In genomic region chr15:69452702-69453513, GRCh38 we compare ENCODE assay signal across 8 cellular contexts. TPM values are rescaled to one million over a fixed set of nuclear protein-coding genes. Genes with fewer than 3 reads are reported as not detected.
A peak's percentile ranks its signal among the peaks of the same experiment; 100 is the strongest.
DNase-seq lines count a peak whose midpoint lies in the region; ATAC-seq, FAIRE-seq and TF ChIP-seq lines count a peak whose summit lies in the region.

TSS of gene RPLP1 (plus strand) at chr15:69452818. CDS start at chr15:69452949, 131 bp downstream.

- peak within 1 kb of the TSS; percentile 92 for H3K27ac ChIP-seq in keratinocyte (ENCODE audit: control insufficient read depth, insufficient read depth, low read length)

- peak within 1 kb of the TSS; percentile 97 to 100 (median 99) for H3K4me3 ChIP-seq in keratinocyte (ENCODE audit: control insufficient read depth in 2 of 3, extremely low read depth in 1 of 3, insufficient read depth in 2 of 3, low read depth in 1 of 3, low read length in 3 of 3)

- dilution Hi-C loops in keratinocyte (cut with MboI; ENCODE audit: extremely low pct_ligation_motif_present, low sequenced_read_pairs): no loop called here

- peak within 1 kb of the TSS; percentile 99 for H2AFZ ChIP-seq in keratinocyte (ENCODE audit: control insufficient read depth, low read length)

- ATAC-seq in GM18909 (IDR thresholded peaks at IDR 0.05; ENCODE audit: poor library complexity, unreplicated experiment): peak; percentile 82
- peak; percentile 78 for ATAC-seq in HG03175 (IDR thresholded peaks at IDR 0.05; ENCODE audit: unreplicated experiment)

- peaks cover 32% of the 10 kb centered on the region for H4K20me1 ChIP-seq in keratinocyte (ENCODE audit: control insufficient read depth, extremely low read depth, insufficient read depth, low read length)

- FAIRE-seq in keratinocyte (lab: Jason Lieb, UNC): no peak

- peak within 1 kb of the TSS; percentile 97 for H3K9ac ChIP-seq in keratinocyte (ENCODE audit: control insufficient read depth, extremely low read depth, insufficient read depth, low read length)

- H3K9me3 ChIP-seq in keratinocyte (ENCODE audit: control insufficient read depth, low read depth, low read length): no peaks in the 10 kb centered on the region

- H3K79me2 ChIP-seq in keratinocyte (ENCODE audit: control insufficient read depth, insufficient read depth, low read length): peaks cover 30% of the 10 kb centered on the region

- TF ChIP-seq CTCF in keratinocyte (optimal IDR thresholded peaks at IDR 0.05 in 1 of 3, IDR thresholded peaks at IDR 0.05 in 1 of 3, conservative IDR thresholded peaks at IDR 0.05 in 1 of 3; ENCODE audit: extremely low read depth in 1 of 3, insufficient read depth in 2 of 3, low read length in 3 of 3): peak in 1 of 3 experiments; percentile 9

- peaks cover 13% of the 10 kb centered on the region for H3K9me1 ChIP-seq in keratinocyte (ENCODE audit: control insufficient read depth, extremely low read depth, insufficient read depth, low read length)

- peak; percentile 99 for DNase-seq in AG08395 (ENCODE audit: low spot score)
- peak; percentile 78 to 96 for DNase-seq in NCI-H446 (lab: John Stamatoyannopoulos, UW)
- peak; percentile 94 for DNase-seq in activated CD4-positive, CD25-positive, alpha-beta regulatory T cell treated with anti-CD3 and anti-CD28 coated beads, Interleukin-2, amount 50 U/mL, for 72 hours
- peak; percentile 31 to 61 for DNase-seq in cerebellar nuclear complex (lab: John Stamatoyannopoulos, UW)
- DNase-seq in keratinocyte (ENCODE audit: low read depth, low spot score): no peak
- DNase-seq in stimulated activated CD4-positive, alpha-beta T cell treated with anti-CD3 and anti-CD28 coated beads, Interleukin-15, amount 100 ng/mL, for 1 hour (ENCODE audit: low read depth in 1 of 2, low spot score in 1 of 2): peak; percentile 93 to 94

- H3K4me2 ChIP-seq in keratinocyte (ENCODE audit: control insufficient read depth, extremely low read depth, insufficient read depth, low read depth, low read length): peak within 1 kb of the TSS; percentile 100

- H3K27me3 ChIP-seq in keratinocyte (ENCODE audit: control insufficient read depth, extremely low read depth, insufficient read depth, low read length): no peaks in the 10 kb centered on the region

- peaks cover 14 to 42% of the 10 kb centered on the region in 2 experiments for H3K36me3 ChIP-seq in keratinocyte (ENCODE audit: control insufficient read depth in 2 of 2, extremely low read depth in 1 of 2, insufficient read depth in 2 of 2, low read length in 2 of 2)

- H3K4me1 ChIP-seq in keratinocyte (ENCODE audit: control insufficient read depth, extremely low read depth, insufficient read depth, low read length): peaks cover 22% of the 10 kb centered on the region

RNA-seq across cellular contexts. Expression of gene RPLP1, which starts in this region (rescaled TPM):
- 755 to 1,540 TPM (median 871 TPM) in 3 replicates for polyA plus RNA-seq in keratinocyte
- 595 TPM for polyA plus RNA-seq in keratinocyte (2011; ENCODE audit: low read depth)
- 677 and 1,303 TPM in 2 replicates for polyA plus RNA-seq in keratinocyte (2011; cell fraction: cytosol; rRNA removed)
- 236 and 257 TPM in 2 replicates for polyA plus RNA-seq in keratinocyte (2011; cell fraction: nucleus; rRNA removed)
- polyA plus RNA-seq in keratinocyte (2012; ENCODE audit: low replicate concordance): 2,151 and 2,215 TPM in 2 replicates
- 397 to 557 TPM (median 450 TPM) in 3 replicates for polyA minus RNA-seq in keratinocyte
- polyA minus RNA-seq in keratinocyte (2011; cell fraction: cytosol; rRNA and poly(A)+ RNA removed): 4,077 TPM
- polyA minus RNA-seq in keratinocyte (2011; cell fraction: nucleus; rRNA and poly(A)+ RNA removed): 159 and 165 TPM in 2 replicates
